ENCODE assay signal across 1 cellular context in the genomic region with DNA sequence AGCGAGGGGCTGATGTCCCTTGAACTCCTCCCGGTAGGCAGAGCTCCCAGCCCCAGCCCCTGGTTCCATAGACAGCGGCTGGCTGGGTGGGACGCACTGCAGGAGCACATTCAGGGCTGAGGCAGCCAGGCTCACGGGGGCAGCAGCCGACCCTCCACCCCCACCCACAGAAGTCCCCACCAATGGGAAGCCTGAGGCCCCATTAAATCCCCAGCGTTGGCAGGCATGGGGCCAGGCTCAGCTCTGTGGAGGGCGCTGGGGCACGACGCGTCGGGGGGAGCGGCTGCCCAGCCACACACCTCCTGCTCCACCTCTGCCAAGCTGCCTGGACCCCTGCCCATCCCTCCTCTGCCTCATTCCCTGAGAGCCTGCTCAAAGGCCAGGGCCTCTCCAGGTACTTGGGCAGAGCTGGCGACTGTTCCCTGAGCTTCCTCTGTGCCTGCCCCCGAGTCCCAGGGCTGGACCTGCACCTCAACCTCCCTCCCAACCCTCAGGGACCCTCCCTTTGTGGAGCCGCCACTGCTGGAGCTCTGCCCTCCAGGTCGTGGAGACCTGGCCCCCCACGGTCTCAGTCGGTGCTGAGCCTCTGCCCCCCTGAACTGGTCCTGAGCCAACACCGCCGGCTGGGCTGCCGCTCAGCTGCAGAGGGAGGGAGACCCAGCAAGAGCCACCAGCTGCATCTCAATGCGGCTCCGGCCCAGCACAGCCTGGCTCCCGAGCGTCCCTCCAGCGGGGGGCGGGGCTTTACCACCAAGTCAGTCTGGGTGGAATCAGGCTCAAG.
TF ChIP-seq lines count a peak whose summit lies in the region.

No MANE protein-coding gene starts in this region.

TF ChIP-seq in HepG2, 621 proteins besides CTCF, POLR2A, EP300 and RAD21:
- TF ChIP-seq PATZ1 (CRISPR knock-in tag; IDR thresholded peaks at IDR 0.05) (no peak), FOXJ3 (CRISPR knock-in tag; IDR thresholded peaks at IDR 0.05; ENCODE audit: borderline replicate concordance) (no peak), SMC3 (IDR thresholded peaks at IDR 0.05; ENCODE audit: low read length) (no peak), ZNF589 (CRISPR knock-in tag; conservative IDR thresholded peaks at IDR 0.05) (0 out of 2 replicates have a peak, but pooled peaks have one; percentile 22), AKNA (CRISPR knock-in tag; IDR thresholded peaks at IDR 0.05; ENCODE audit: borderline replicate concordance) (no peak), TBX2 (CRISPR knock-in tag; IDR thresholded peaks at IDR 0.05; ENCODE audit: borderline replicate concordance) (no peak), ZNF670 (CRISPR knock-in tag; IDR thresholded peaks at IDR 0.05; ENCODE audit: borderline replicate concordance) (no peak), NFKB2 (CRISPR knock-in tag; IDR thresholded peaks at IDR 0.05; ENCODE audit: borderline replicate concordance) (no peak), NFIB (CRISPR knock-in tag; IDR thresholded peaks at IDR 0.05; ENCODE audit: borderline replicate concordance) (no peak), ZNF768 (CRISPR knock-in tag; IDR thresholded peaks at IDR 0.05) (no peak), SALL1 (CRISPR knock-in tag; IDR thresholded peaks at IDR 0.05) (no peak), GZF1 (CRISPR knock-in tag; IDR thresholded peaks at IDR 0.05) (no peak)
- TF ChIP-seq, protein P1, sequence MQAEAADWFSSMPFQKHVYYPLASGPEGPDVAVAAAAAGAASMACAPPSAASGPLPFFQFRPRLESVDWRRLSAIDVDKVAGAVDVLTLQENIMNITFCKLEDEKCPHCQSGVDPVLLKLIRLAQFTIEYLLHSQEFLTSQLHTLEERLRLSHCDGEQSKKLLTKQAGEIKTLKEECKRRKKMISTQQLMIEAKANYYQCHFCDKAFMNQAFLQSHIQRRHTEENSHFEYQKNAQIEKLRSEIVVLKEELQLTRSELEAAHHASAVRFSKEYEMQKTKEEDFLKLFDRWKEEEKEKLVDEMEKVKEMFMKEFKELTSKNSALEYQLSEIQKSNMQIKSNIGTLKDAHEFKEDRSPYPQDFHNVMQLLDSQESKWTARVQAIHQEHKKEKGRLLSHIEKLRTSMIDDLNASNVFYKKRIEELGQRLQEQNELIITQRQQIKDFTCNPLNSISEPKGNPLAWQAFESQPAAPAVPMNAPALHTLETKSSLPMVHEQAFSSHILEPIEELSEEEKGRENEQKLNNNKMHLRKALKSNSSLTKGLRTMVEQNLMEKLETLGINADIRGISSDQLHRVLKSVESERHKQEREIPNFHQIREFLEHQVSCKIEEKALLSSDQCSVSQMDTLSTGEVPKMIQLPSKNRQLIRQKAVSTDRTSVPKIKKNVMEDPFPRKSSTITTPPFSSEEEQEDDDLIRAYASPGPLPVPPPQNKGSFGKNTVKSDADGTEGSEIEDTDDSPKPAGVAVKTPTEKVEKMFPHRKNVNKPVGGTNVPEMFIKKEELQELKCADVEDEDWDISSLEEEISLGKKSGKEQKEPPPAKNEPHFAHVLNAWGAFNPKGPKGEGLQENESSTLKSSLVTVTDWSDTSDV (CRISPR knock-in tag; IDR thresholded peaks at IDR 0.05), result no peak
- TF ChIP-seq, protein P2, sequence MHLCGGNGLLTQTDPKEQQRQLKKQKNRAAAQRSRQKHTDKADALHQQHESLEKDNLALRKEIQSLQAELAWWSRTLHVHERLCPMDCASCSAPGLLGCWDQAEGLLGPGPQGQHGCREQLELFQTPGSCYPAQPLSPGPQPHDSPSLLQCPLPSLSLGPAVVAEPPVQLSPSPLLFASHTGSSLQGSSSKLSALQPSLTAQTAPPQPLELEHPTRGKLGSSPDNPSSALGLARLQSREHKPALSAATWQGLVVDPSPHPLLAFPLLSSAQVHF (CRISPR knock-in tag; IDR thresholded peaks at IDR 0.05), result 0 out of 2 replicates have a peak, but pooled peaks have one; percentile 25
- TF ChIP-seq, protein P3, sequence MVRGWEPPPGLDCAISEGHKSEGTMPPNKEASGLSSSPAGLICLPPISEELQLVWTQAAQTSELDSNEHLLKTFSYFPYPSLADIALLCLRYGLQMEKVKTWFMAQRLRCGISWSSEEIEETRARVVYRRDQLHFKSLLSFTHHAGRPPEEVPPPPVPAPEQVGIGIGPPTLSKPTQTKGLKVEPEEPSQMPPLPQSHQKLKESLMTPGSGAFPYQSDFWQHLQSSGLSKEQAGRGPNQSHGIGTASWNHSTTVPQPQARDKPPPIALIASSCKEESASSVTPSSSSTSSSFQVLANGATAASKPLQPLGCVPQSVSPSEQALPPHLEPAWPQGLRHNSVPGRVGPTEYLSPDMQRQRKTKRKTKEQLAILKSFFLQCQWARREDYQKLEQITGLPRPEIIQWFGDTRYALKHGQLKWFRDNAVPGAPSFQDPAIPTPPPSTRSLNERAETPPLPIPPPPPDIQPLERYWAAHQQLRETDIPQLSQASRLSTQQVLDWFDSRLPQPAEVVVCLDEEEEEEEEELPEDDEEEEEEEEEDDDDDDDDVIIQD (CRISPR knock-in tag; IDR thresholded peaks at IDR 0.05; ENCODE audit: low read depth), result no peak
